Comparison of ENCODE assay signal across 10 cellular contexts in genomic region chr17:49898547-49899490, GRCh38. TPM values are rescaled to one million over a fixed set of nuclear protein-coding genes. Genes with fewer than 3 reads are reported as not detected.
DNase-seq lines count a peak whose midpoint lies in the region; ATAC-seq and TF ChIP-seq lines count a peak whose summit lies in the region.
"Had no signal": no experiment of that assay in that cellular context is flagged by ENCODE, and none has a peak within 500 bp of the region (broad histone marks: within the 10 kb centered on the region; RNA-seq: fewer than 3 reads in every experiment).

No MANE protein-coding gene starts in this region.

- H3K9ac ChIP-seq in OCI-LY3 (ENCODE audit: low read length), result no peak overlapping the region

- H3K36me3 ChIP-seq in cardiac muscle cell (no peaks in the 10 kb centered on the region), left ventricle myocardium inferior (no peaks in the 10 kb centered on the region), OCI-LY3 (replicated peaks; ENCODE audit: low read depth, low read length) (no peaks in the 10 kb centered on the region)

- DNase-seq in cardiac muscle cell (ENCODE audit: low read depth in 1 of 2, low spot score in 1 of 2), result peak in 1 of 2 donors; percentile 42
- DNase-seq in left ventricle myocardium inferior, result no peak
- DNase-seq in fibroblast of mammary gland (ENCODE audit: low read depth), result peak; percentile 13
- no peak for DNase-seq in NCI-H345 treated with DMSO at 0.1 percent for 48 hours (lab: John Stamatoyannopoulos, UW; ENCODE audit: unreplicated experiment)
- DNase-seq in stimulated activated CD4-positive, alpha-beta T cell treated with anti-CD3 and anti-CD28 coated beads, Interleukin-12 subunit alpha, Interleukin-12 subunit beta, amount 100 ng/mL, for 4 hours, result no peak
- DNase-seq in activated CD4-positive, CD25-positive, alpha-beta regulatory T cell (lab: John Stamatoyannopoulos, UW), result no peak

- H3K9me3 ChIP-seq in cardiac muscle cell (ENCODE audit: low read depth), result no peaks in the 10 kb centered on the region
- H3K9me3 ChIP-seq in left ventricle myocardium inferior (replicated peaks), result no peaks in the 10 kb centered on the region
- H3K9me3 ChIP-seq in OCI-LY3 (ENCODE audit: insufficient read depth, low read length), result no peaks in the 10 kb centered on the region

- H2AFZ ChIP-seq in OCI-LY3 (ENCODE audit: low read depth, low read length), result no peak overlapping the region

- peaks cover 38% of the 10 kb centered on the region for H3K27me3 ChIP-seq in cardiac muscle cell
- H3K27me3 ChIP-seq in left ventricle myocardium inferior (ENCODE audit: low read depth), result peaks cover 99% of the 10 kb centered on the region
- H3K27me3 ChIP-seq in OCI-LY3 (ENCODE audit: low read depth, low read length), result peaks cover 24% of the 10 kb centered on the region

- H3K4me2 ChIP-seq in OCI-LY3 (ENCODE audit: low read length), result no peak overlapping the region

- no peaks in the 10 kb centered on the region for H3K4me1 ChIP-seq in cardiac muscle cell (ENCODE audit: low read depth)
- H3K4me1 ChIP-seq in left ventricle myocardium inferior, result peaks cover 5% of the 10 kb centered on the region
- H3K4me1 ChIP-seq in OCI-LY3 (ENCODE audit: low read length), result no peaks in the 10 kb centered on the region

- H3K79me2 ChIP-seq in OCI-LY3 (ENCODE audit: low read length), result no peaks in the 10 kb centered on the region

- intact Hi-C loops in left ventricle myocardium inferior (cut with micrococcal nuclease), result no loop called here

- H4K20me1 ChIP-seq in OCI-LY3 (ENCODE audit: insufficient read depth, low read length), result no peaks in the 10 kb centered on the region

- H3K4me3 ChIP-seq in cardiac muscle cell, result no peak overlapping the region
- H3K4me3 ChIP-seq in left ventricle myocardium inferior, result no peak overlapping the region
- H3K4me3 ChIP-seq in OCI-LY3 (ENCODE audit: low read length), result no peak overlapping the region
- no peak overlapping the region for H3K4me3 ChIP-seq in fibroblast of mammary gland (ENCODE audit: control insufficient read depth, low read depth, low read length)
- H3K4me3 ChIP-seq: lung had no signal

- peak; percentile 6 for TF ChIP-seq CTCF in cardiac muscle cell (IDR thresholded peaks at IDR 0.05; ENCODE audit: low read depth, low read length)
- no peak for TF ChIP-seq CTCF in left ventricle myocardium inferior (IDR thresholded peaks at IDR 0.05; ENCODE audit: borderline replicate concordance)
- TF ChIP-seq CTCF in OCI-LY3 (IDR thresholded peaks at IDR 0.05; ENCODE audit: low read depth, low read length), result peak; percentile 26
- peak; percentile 14 for TF ChIP-seq CTCF in fibroblast of mammary gland (conservative IDR thresholded peaks at IDR 0.05; ENCODE audit: control insufficient read depth, insufficient read depth, low read depth, low read length)

- no peak overlapping the region for H3K27ac ChIP-seq in cardiac muscle cell
- H3K27ac ChIP-seq in left ventricle myocardium inferior (replicated peaks), result no peak overlapping the region
- no peak overlapping the region for H3K27ac ChIP-seq in OCI-LY3 (ENCODE audit: low read length)

- no peak for ATAC-seq in HG03342 (IDR thresholded peaks at IDR 0.05; ENCODE audit: unreplicated experiment)

RNA-seq across cellular contexts. Expression of gene TAC4, which starts 51.0 kb away (rescaled TPM):
- total RNA-seq in cardiac muscle cell (not detected in 2 replicates), left ventricle myocardium inferior (0.44 TPM)
- polyA plus RNA-seq in cardiac muscle cell, result 0.78 TPM in 1 of 2 replicates, not detected in the other
- total RNA-seq: HT1080, lung had no signal
- polyA plus RNA-seq: lung had no signal
